16 cellular contexts compared by ENCODE assay signal in the genomic region with DNA sequence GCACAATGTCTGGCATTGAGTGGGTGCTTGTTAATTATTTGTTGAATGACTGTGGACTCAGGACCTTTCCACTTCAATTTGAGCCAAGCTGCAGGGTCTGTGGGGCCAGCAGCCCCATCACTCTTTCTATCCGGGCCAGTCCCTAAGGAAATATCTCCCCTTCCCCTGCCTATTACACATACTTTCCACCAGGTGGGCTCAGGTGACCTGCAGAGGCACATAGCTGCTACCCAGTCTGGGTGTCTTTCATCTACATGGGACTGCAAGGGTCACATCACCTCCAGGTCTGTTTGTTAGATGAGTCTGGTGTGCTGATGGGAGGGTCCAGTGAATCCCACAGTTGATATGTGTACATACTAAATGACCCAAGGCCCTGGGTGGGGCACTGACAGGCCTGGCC. TPM values are rescaled to one million over a fixed set of nuclear protein-coding genes. Genes with fewer than 3 reads are reported as not detected.
DNase-seq lines count a peak whose midpoint lies in the region; ATAC-seq, FAIRE-seq and TF ChIP-seq lines count a peak whose summit lies in the region.
"Had no signal": no experiment of that assay in that cellular context is flagged by ENCODE, and none has a peak within 500 bp of the region (broad histone marks: within the 10 kb centered on the region; RNA-seq: fewer than 3 reads in every experiment).

No MANE protein-coding gene starts in this region.

- no peak overlapping the region for H2AFZ ChIP-seq in Karpas-422 (ENCODE audit: low read length)

- no peak overlapping the region for H3K27ac ChIP-seq in Karpas-422 (ENCODE audit: low read length)
- H3K27ac ChIP-seq: lower lobe of right lung, uterus had no signal

- peaks cover 0 to 2% of the 10 kb centered on the region in 2 donors for H3K4me1 Mint-ChIP-seq in natural killer cell treated with Interleukin-12 subunit alpha and Interleukin-12 subunit beta and Interleukin-15 and Interleukin-18, amount 100 ng/mL, for 72 hours (ENCODE audit: low read depth in 2 of 2)
- H3K4me1 Mint-ChIP-seq: activated naive CD8-positive, alpha-beta T cell treated with anti-CD3 and anti-CD28 coated beads, Interleukin-2, amount 10 ng/mL, durations not matched to agents 7 days and 5 days; CD14-positive monocyte had no signal

- H3K36me3 ChIP-seq in H7 (replicated peaks; ENCODE audit: control insufficient read depth, insufficient read depth, low read length) (peaks cover 29% of the 10 kb centered on the region), Karpas-422 (ENCODE audit: insufficient read depth, low read length) (no peaks in the 10 kb centered on the region), bronchial epithelial cell (ENCODE audit: control insufficient read depth, insufficient read depth, low read length) (peaks cover 56% of the 10 kb centered on the region)
- H3K36me3 ChIP-seq: uterus had no signal

- H3K4me3 ChIP-seq in H7 (ENCODE audit: insufficient read depth, low read depth, low read length) (no peak overlapping the region), Karpas-422 (ENCODE audit: low read length) (no peak overlapping the region), bronchial epithelial cell (ENCODE audit: low read depth, low read length) (no peak overlapping the region)
- H3K4me3 ChIP-seq: lower lobe of right lung, uterus had no signal

- no peaks in the 10 kb centered on the region for H3K9me3 Mint-ChIP-seq in natural killer cell treated with Interleukin-12 subunit alpha and Interleukin-12 subunit beta and Interleukin-15 and Interleukin-18, amount 100 ng/mL, for 72 hours
- H3K9me3 Mint-ChIP-seq: activated naive CD8-positive, alpha-beta T cell treated with anti-CD3 and anti-CD28 coated beads, Interleukin-2, amount 10 ng/mL, durations not matched to agents 7 days and 5 days; CD14-positive monocyte had no signal

- no peaks in the 10 kb centered on the region for H4K20me1 ChIP-seq in Karpas-422 (ENCODE audit: insufficient read depth, low read depth, low read length)

- no peaks in the 10 kb centered on the region for H3K79me2 ChIP-seq in Karpas-422 (ENCODE audit: low read length)

- H3K9ac ChIP-seq in Karpas-422 (ENCODE audit: low read length) = no peak overlapping the region

- no peaks in the 10 kb centered on the region for H3K27me3 Mint-ChIP-seq in natural killer cell treated with Interleukin-12 subunit alpha and Interleukin-12 subunit beta and Interleukin-15 and Interleukin-18, amount 100 ng/mL, for 72 hours
- H3K27me3 Mint-ChIP-seq: activated naive CD8-positive, alpha-beta T cell treated with anti-CD3 and anti-CD28 coated beads, Interleukin-2, amount 10 ng/mL, durations not matched to agents 7 days and 5 days had no signal

- FAIRE-seq in bronchial epithelial cell (lab: Jason Lieb, UNC) = no peak
- FAIRE-seq: endothelial cell of umbilical vein had no signal

- no peak overlapping the region for H3K4me3 Mint-ChIP-seq in natural killer cell treated with Interleukin-12 subunit alpha and Interleukin-12 subunit beta and Interleukin-15 and Interleukin-18, amount 100 ng/mL, for 72 hours
- H3K4me3 Mint-ChIP-seq: activated naive CD8-positive, alpha-beta T cell treated with anti-CD3 and anti-CD28 coated beads, Interleukin-2, amount 10 ng/mL, durations not matched to agents 7 days and 5 days; CD14-positive monocyte had no signal

- no peaks in the 10 kb centered on the region for H3K9me2 ChIP-seq in Karpas-422 (replicated peaks; ENCODE audit: insufficient read depth, low read length)

- H3K4me2 ChIP-seq in Karpas-422 (ENCODE audit: low read depth, low read length, poor library complexity, severe bottlenecking) = no peak overlapping the region

- no peak overlapping the region for H3K27ac Mint-ChIP-seq in natural killer cell treated with Interleukin-12 subunit alpha and Interleukin-12 subunit beta and Interleukin-15 and Interleukin-18, amount 100 ng/mL, for 72 hours
- H3K27ac Mint-ChIP-seq: activated naive CD8-positive, alpha-beta T cell treated with anti-CD3 and anti-CD28 coated beads, Interleukin-2, amount 10 ng/mL, durations not matched to agents 7 days and 5 days; CD14-positive monocyte had no signal

- no peaks in the 10 kb centered on the region for H3K9me3 ChIP-seq in Karpas-422 (ENCODE audit: low read length)
- H3K9me3 ChIP-seq: lower lobe of right lung, uterus had no signal

- no peak for ATAC-seq in natural killer cell treated with Interleukin-12 subunit alpha and Interleukin-12 subunit beta and Interleukin-15 and Interleukin-18, amount 100 ng/mL, for 72 hours
- ATAC-seq in HG03095 (IDR thresholded peaks at IDR 0.05; ENCODE audit: unreplicated experiment) (no peak), HG02678 (IDR thresholded peaks at IDR 0.05; ENCODE audit: unreplicated experiment) (no peak)
- ATAC-seq: activated CD4-positive, CD25-positive, alpha-beta regulatory T cell treated with anti-CD3 and anti-CD28 coated beads, Interleukin-2, amount 50 U/mL, for 24 hours; lower lobe of right lung had no signal

- TF ChIP-seq CTCF in bronchial epithelial cell (IDR thresholded peaks at IDR 0.05; ENCODE audit: insufficient read depth, low read length, severe bottlenecking) = peak; percentile 26

- DNase-seq in H7 = peak; percentile 94
- DNase-seq in Karpas-422 = peak; percentile 41
- no peak for DNase-seq in bronchial epithelial cell (ENCODE audit: low read depth)
- peak; percentile 36 for DNase-seq in left kidney (ENCODE audit: low read depth, low spot score)
- DNase-seq in natural killer cell treated with Interleukin-12 subunit alpha and Interleukin-12 subunit beta and Interleukin-15 and Interleukin-18, amount 100 ng/mL, for 72 hours (ENCODE audit: low spot score) = no peak
- DNase-seq: activated naive CD8-positive, alpha-beta T cell treated with anti-CD3 and anti-CD28 coated beads, Interleukin-2, amount 10 ng/mL, durations not matched to agents 7 days and 5 days; activated T-cell treated with anti-CD3 and anti-CD28 coated beads, Interleukin-2, amount 50 U/mL, for 1 hour; cerebellar nuclear complex; lower lobe of right lung; stimulated activated naive CD4-positive, alpha-beta T cell; uterus had no signal

- H3K27me3 ChIP-seq in H7 (ENCODE audit: control insufficient read depth, insufficient read depth, low read length) (no peaks in the 10 kb centered on the region), Karpas-422 (ENCODE audit: low read length) (no peaks in the 10 kb centered on the region), bronchial epithelial cell (ENCODE audit: control insufficient read depth, insufficient read depth, low read length) (no peaks in the 10 kb centered on the region)
- H3K27me3 ChIP-seq: uterus had no signal

- no peaks in the 10 kb centered on the region for H3K4me1 ChIP-seq in Karpas-422 (ENCODE audit: low read length)
- H3K4me1 ChIP-seq: lower lobe of right lung, uterus had no signal

- H3K36me3 Mint-ChIP-seq in natural killer cell treated with Interleukin-12 subunit alpha and Interleukin-12 subunit beta and Interleukin-15 and Interleukin-18, amount 100 ng/mL, for 72 hours = no peaks in the 10 kb centered on the region
- H3K36me3 Mint-ChIP-seq: activated naive CD8-positive, alpha-beta T cell treated with anti-CD3 and anti-CD28 coated beads, Interleukin-2, amount 10 ng/mL, durations not matched to agents 7 days and 5 days; CD14-positive monocyte had no signal

RNA-seq across cellular contexts. Expression of a gene that starts 59.6 kb away (rescaled TPM):
- total RNA-seq in H7 (2014; rRNA removed; shearing (Covaris generic)) = 34.7 and 41.8 TPM in 2 replicates
- 34.5 and 35.5 TPM in 2 replicates for total RNA-seq in Karpas-422 (2014; rRNA removed; shearing (Covaris generic); ENCODE audit: low replicate concordance)
- total RNA-seq in bronchial epithelial cell = 34.5 and 37.4 TPM in 2 replicates
- 10 to 100 TPM; 45.8 to 53.8 TPM for total RNA-seq in natural killer cell treated with Interleukin-12 subunit alpha and Interleukin-12 subunit beta and Interleukin-15 and Interleukin-18, amount 100 ng/mL, for 72 hours

RNA-seq across cellular contexts. Expression of a gene that starts 59.7 kb away (rescaled TPM):
- 64.1 and 79.8 TPM in 2 replicates for total RNA-seq in H7 (2014; rRNA removed; shearing (Covaris generic))
- total RNA-seq in Karpas-422 (2014; rRNA removed; shearing (Covaris generic); ENCODE audit: low replicate concordance) = not detected in 2 replicates
- total RNA-seq in bronchial epithelial cell = 127 and 202 TPM in 2 replicates
- 1 to 10 TPM in 1 of 2 donors, under 1 TPM in 1; 0.33 to 1.3 TPM for total RNA-seq in natural killer cell treated with Interleukin-12 subunit alpha and Interleukin-12 subunit beta and Interleukin-15 and Interleukin-18, amount 100 ng/mL, for 72 hours

Comparison
In these comparisons a context has a peak if more than half of its experiments do, and no peak if none do; other contexts are left out.
1. DNase-seq: peak in H7 (single experiment), Karpas-422 (single experiment) and left kidney (single experiment); none in bronchial epithelial cell (single experiment) and natural killer cell treated with Interleukin-12 subunit alpha and Interleukin-12 subunit beta and Interleukin-15 and Interleukin-18, amount 100 ng/mL, for 72 hours (single experiment).
2. RNA of a gene that starts 59.7 kb away (total RNA-seq): 127 to 202 TPM in bronchial epithelial cell and 64.1 to 79.8 TPM in H7; 0.33 to 1.3 TPM in natural killer cell treated with Interleukin-12 subunit alpha and Interleukin-12 subunit beta and Interleukin-15 and Interleukin-18, amount 100 ng/mL, for 72 hours and not detected in Karpas-422; every median in the first group is over 10 times any median in the second.